Comparison of ENCODE assay signal across 36 cellular contexts in genomic region chr5:36726767-36727166, GRCh38.
"Had no signal": no experiment of that assay in that cellular context is flagged by ENCODE, and none has a peak within 500 bp of the region (broad histone marks: within the 10 kb centered on the region; RNA-seq: fewer than 3 reads in every experiment).

No MANE protein-coding gene starts in this region.

- H3K9me3 ChIP-seq: MG63 had no signal

- H3K36me3 ChIP-seq: MG63 had no signal

- H3K27me3 ChIP-seq: MG63 had no signal

- DNase-seq: Kasumi-1, MG63, MM.1S, MV-4-11, NCI-H1048, NCI-H1092, NCI-H1092 treated with DMSO at 0.1 percent for 48 hours, NCI-H1105, NCI-H1105 treated with DMSO at 0.1 percent for 48 hours, NCI-H1417, NCI-H1417 treated with DMSO at 0.1 percent for 48 hours, NCI-H1436, NCI-H1436 treated with DMSO at 0.1 percent for 48 hours, NCI-H146, NCI-H1694, NCI-H1694 treated with DMSO at 0.1 percent for 48 hours, NCI-H187, NCI-H187 treated with DMSO at 0.1 percent for 48 hours, NCI-H1930, NCI-H2029, NCI-H2029 treated with DMSO at 0.1 percent for 48 hours, NCI-H2081, NCI-H2081 treated with DMSO at 0.1 percent for 48 hours, NCI-H2107, NCI-H2171, NCI-H2171 treated with DMSO at 0.1 percent for 48 hours, NCI-H2227 treated with DMSO at 0.1 percent for 48 hours, NCI-H226, NCI-H345, NCI-H446, NCI-H446 treated with DMSO at 0.1 percent for 48 hours, NCI-H510A, NCI-H510A treated with DMSO at 0.1 percent for 48 hours, NCI-H524, NCI-H524 treated with DMSO at 0.1 percent for 48 hours, NCI-H526 had no signal

- H3K4me3 ChIP-seq: MG63 had no signal
